In genomic region chr12:17148706-17149105, GRCh38 we compare ENCODE assay signal across 17 cellular contexts.
"Had no signal": no experiment of that assay in that cellular context is flagged by ENCODE, and none has a peak within 500 bp of the region (broad histone marks: within the 10 kb centered on the region; RNA-seq: fewer than 3 reads in every experiment).

No MANE protein-coding gene starts in this region.

- ATAC-seq: heart right ventricle, left lobe of liver, mucosa of descending colon, psoas muscle, sciatic nerve had no signal

- H3K9me3 ChIP-seq: colonic mucosa, psoas muscle had no signal

- DNase-seq: activated CD4-positive, alpha-beta T cell treated with anti-CD3 and anti-CD28 coated beads, Interleukin-2, amount 50 U/mL, for 4 hours; activated CD4-positive, CD25-positive, alpha-beta regulatory T cell treated with anti-CD3 and anti-CD28 coated beads, Interleukin-2, amount 50 U/mL, for 72 hours; activated T-cell treated with anti-CD3 and anti-CD28 coated beads, Interleukin-2, amount 50 U/mL, for 1 hour; caudate nucleus; colonic mucosa; effector CD4-positive, alpha-beta T cell; heart right ventricle; mammary epithelial cell; mucosa of descending colon; nephron progenitor cell; psoas muscle; stimulated activated naive CD4-positive, alpha-beta T cell; substantia nigra had no signal

- H3K27ac ChIP-seq: colonic mucosa, heart right ventricle, psoas muscle had no signal

- H3K4me1 Mint-ChIP-seq: activated naive CD4-positive, alpha-beta T cell treated with anti-CD3 and anti-CD28 coated beads, Interleukin-2, amount 50 U/mL, for 24 hours had no signal

- H3K27me3 Mint-ChIP-seq: activated naive CD4-positive, alpha-beta T cell treated with anti-CD3 and anti-CD28 coated beads, Interleukin-2, amount 50 U/mL, for 24 hours; type B pancreatic cell had no signal

- H3K36me3 ChIP-seq: colonic mucosa, heart right ventricle had no signal

- H3K4me1 ChIP-seq: colonic mucosa, heart right ventricle, psoas muscle had no signal

- H3K4me3 Mint-ChIP-seq: activated naive CD4-positive, alpha-beta T cell treated with anti-CD3 and anti-CD28 coated beads, Interleukin-2, amount 50 U/mL, for 24 hours; nephron progenitor cell; type B pancreatic cell had no signal

- H3K27me3 ChIP-seq: colonic mucosa, heart right ventricle had no signal

- H3K27ac Mint-ChIP-seq: type B pancreatic cell had no signal

- H3K4me3 ChIP-seq: colonic mucosa, heart right ventricle, mucosa of descending colon, psoas muscle had no signal

- H3K36me3 Mint-ChIP-seq: activated naive CD4-positive, alpha-beta T cell treated with anti-CD3 and anti-CD28 coated beads, Interleukin-2, amount 50 U/mL, for 24 hours had no signal
